ENCODE assay signal across 8 cellular contexts in the genomic region with DNA sequence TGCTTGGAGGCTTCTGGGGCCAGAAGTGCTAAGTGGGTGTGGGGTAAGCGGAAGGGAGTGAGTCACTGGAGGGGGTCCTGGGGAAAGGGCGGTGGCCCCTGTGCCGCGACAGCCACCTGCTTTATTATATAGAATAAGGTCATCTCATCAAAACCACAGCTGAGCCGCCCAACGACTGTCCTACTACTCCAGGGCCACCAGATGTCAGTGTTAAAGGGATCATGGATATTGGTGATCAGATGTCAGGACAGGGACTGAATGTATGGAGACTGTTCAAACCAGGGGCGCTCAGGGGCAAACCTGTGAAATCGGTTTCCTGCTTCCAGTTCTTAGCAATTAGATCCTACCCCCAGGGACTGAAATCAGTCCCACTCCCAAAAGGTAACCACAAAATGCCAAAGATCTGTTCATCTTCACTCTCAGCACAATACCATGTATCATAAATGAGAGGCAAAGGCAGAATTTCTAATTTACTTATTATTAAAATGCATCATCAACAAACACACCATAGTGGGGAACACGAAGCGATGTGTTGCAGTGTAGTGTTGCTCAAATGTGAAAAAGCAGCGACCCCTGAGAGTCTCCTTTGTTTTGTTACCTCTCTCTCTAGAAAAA. TPM values are rescaled to one million over a fixed set of nuclear protein-coding genes. Genes with fewer than 3 reads are reported as not detected.
DNase-seq lines count a peak whose midpoint lies in the region; ATAC-seq, FAIRE-seq and TF ChIP-seq lines count a peak whose summit lies in the region.

No MANE protein-coding gene starts in this region.

- H3K56ac ChIP-seq in mesendoderm (ENCODE audit: low read length): no peak overlapping the region

- no peak for FAIRE-seq in frontal cortex (lab: Jason Lieb, UNC)

- H2BK15ac ChIP-seq in mesendoderm (replicated peaks; ENCODE audit: low read depth): no peak overlapping the region

- H2AK5ac ChIP-seq in mesendoderm (ENCODE audit: low read length): no peak overlapping the region

- H3K4me3 ChIP-seq in HEK293 (ENCODE audit: low read depth, low read length) (no peak overlapping the region), cardiac fibroblast (replicated peaks in 1 of 2; ENCODE audit: low read depth in 2 of 2, low read length in 2 of 2) (no peak overlapping the region), mesendoderm (ENCODE audit: low read length) (no peak overlapping the region)

- H3K79me1 ChIP-seq in mesendoderm (ENCODE audit: low read length): no peaks in the 10 kb centered on the region

- H3K36me3 ChIP-seq in HEK293 (ENCODE audit: control insufficient read depth in 2 of 2, insufficient read depth in 1 of 2, low read length in 2 of 2) (no peaks in the 10 kb centered on the region), mesendoderm (ENCODE audit: control insufficient read depth, insufficient read depth, low read length) (no peaks in the 10 kb centered on the region)

- H2BK120ac ChIP-seq in mesendoderm (ENCODE audit: low read depth, low read length): no peak overlapping the region

- no peak for ATAC-seq in HG02610 (IDR thresholded peaks at IDR 0.05; ENCODE audit: unreplicated experiment)

- DNase-seq in DMS 273 (lab: John Stamatoyannopoulos, UW; ENCODE audit: unreplicated experiment) (peak; percentile 73), NOMO-1 treated with DMSO at 0.1 percent for 48 hours (lab: John Stamatoyannopoulos, UW; ENCODE audit: unreplicated experiment) (peak; percentile 65), cardiac fibroblast (ENCODE audit: low read depth in 2 of 2) (peak; percentile 30 to 52), mesendoderm (peak; percentile 82), putamen (ENCODE audit: low spot score) (no peak), frontal cortex (ENCODE audit: low spot score in 2 of 2) (no peak)

- no peak overlapping the region for H3K4me2 ChIP-seq in mesendoderm (ENCODE audit: low read length)

- no peaks in the 10 kb centered on the region for H3K27me3 ChIP-seq in mesendoderm (ENCODE audit: insufficient read depth, low read length, poor library complexity)

- H3K79me2 ChIP-seq in mesendoderm (ENCODE audit: control insufficient read depth, insufficient read depth, low read length): no peaks in the 10 kb centered on the region

- no peaks in the 10 kb centered on the region for H3K4me1 ChIP-seq in HEK293 (ENCODE audit: control insufficient read depth, insufficient read depth, low read length)
- no peaks in the 10 kb centered on the region for H3K4me1 ChIP-seq in mesendoderm (ENCODE audit: control insufficient read depth, low read depth, low read length)

- H3K23ac ChIP-seq in mesendoderm (ENCODE audit: low read length): no peak overlapping the region

- no peak overlapping the region for H4K8ac ChIP-seq in mesendoderm (ENCODE audit: low read depth, low read length)

- no peak overlapping the region for H3K27ac ChIP-seq in HEK293 (ENCODE audit: extremely low read depth, low read depth, low read length)
- H3K27ac ChIP-seq in mesendoderm (ENCODE audit: low read depth, low read length): no peak overlapping the region

- H3K9ac ChIP-seq in mesendoderm (ENCODE audit: low read length): no peak overlapping the region

- no CpG with 5 or more reads among the region's 11 CpGs for WGBS in mesendoderm (ENCODE audit: extremely low coverage, insufficient coverage, low lambda C conversion rate)

- CTCF ChIA-PET in HEK293 (lab: Yijun Ruan, JAX): interaction anchor here (0.6 to 1.9 kb wide), 2 partner anchors 19 to 283 kb away, joined by 3 to 4 read pairs; partner anchors contain the start of gene SPRYD7

- no peaks in the 10 kb centered on the region for H3K9me3 ChIP-seq in HEK293 (ENCODE audit: control insufficient read depth, insufficient read depth, low read depth, low read length)

- H4K5ac ChIP-seq in mesendoderm (ENCODE audit: low read length): no peak overlapping the region

- H3K18ac ChIP-seq in mesendoderm (ENCODE audit: low read length): no peak overlapping the region

- no peak; the same call in 1 of the 2 replicates for TF ChIP-seq CTCF in HEK293 (tag by site-specific recombination; IDR thresholded peaks at IDR 0.05)
- TF ChIP-seq CTCF in cardiac fibroblast (IDR thresholded peaks at IDR 0.05; ENCODE audit: low read depth, low read length): peak; percentile 56

- POLR2A ChIA-PET in HEK293 (lab: Yijun Ruan, JAX): no interaction called here

- no peak overlapping the region for H3K4ac ChIP-seq in mesendoderm (ENCODE audit: low read depth, low read length)

- no peak overlapping the region for H2BK5ac ChIP-seq in mesendoderm (ENCODE audit: low read length)

TF ChIP-seq in HEK293, 187 proteins besides CTCF, POLR2A, EP300 and RAD21 (continues in another document):
- TF ChIP-seq OVOL3 (tag by site-specific recombination; IDR thresholded peaks at IDR 0.05) (no peak), TSHZ1 (tag by site-specific recombination; IDR thresholded peaks at IDR 0.05; ENCODE audit: borderline replicate concordance) (no peak), ZSCAN16 (tag by site-specific recombination; IDR thresholded peaks at IDR 0.05) (no peak), ZBTB48 (tag by site-specific recombination; IDR thresholded peaks at IDR 0.05) (0 out of 2 replicates have a peak, but pooled peaks have one; percentile 55), KLF7 (tag by site-specific recombination; IDR thresholded peaks at IDR 0.05; ENCODE audit: borderline replicate concordance) (no peak), ZNF146 (tag by site-specific recombination; IDR thresholded peaks at IDR 0.05) (no peak), ZNF398 (tag by site-specific recombination; IDR thresholded peaks at IDR 0.05) (no peak), SCRT2 (tag by site-specific recombination; IDR thresholded peaks at IDR 0.05) (no peak), ZNF76 (tag by site-specific recombination; IDR thresholded peaks at IDR 0.05; ENCODE audit: borderline replicate concordance, low read depth) (no peak), ZNF623 (tag by site-specific recombination; IDR thresholded peaks at IDR 0.05) (no peak), ZNF280C (tag by site-specific recombination; IDR thresholded peaks at IDR 0.05) (no peak), ZNF837 (tag by site-specific recombination; IDR thresholded peaks at IDR 0.05) (no peak), GLI2 (tag by site-specific recombination; IDR thresholded peaks at IDR 0.05; ENCODE audit: borderline replicate concordance, low read depth) (no peak), ZBTB17 (tag by site-specific recombination; IDR thresholded peaks at IDR 0.05) (peak; percentile 17; the same call in 1 of the 2 replicates)

RNA-seq across cellular contexts. Expression of gene ARL11, which starts 24.5 kb away (rescaled TPM):
- 0.25 TPM for polyA plus RNA-seq in mesendoderm (2013, experiment 1 of 2)
- polyA plus RNA-seq in mesendoderm (2013, experiment 2 of 2): 0.28 TPM
- under 0.01 TPM for total RNA-seq in frontal cortex

RNA-seq across cellular contexts. Expression of gene EBPL, which starts 38.5 kb away (rescaled TPM):
- 152 TPM for polyA plus RNA-seq in mesendoderm (2013, experiment 1 of 2)
- 153 TPM for polyA plus RNA-seq in mesendoderm (2013, experiment 2 of 2)
- total RNA-seq in frontal cortex: 44.8 TPM

Comparison
In these comparisons a context has a peak if more than half of its experiments do, and no peak if none do; other contexts are left out.
1. DNase-seq: peak in DMS 273 (single experiment), NOMO-1 treated with DMSO at 0.1 percent for 48 hours (single experiment), cardiac fibroblast (2 of 2) and mesendoderm (single experiment); none in putamen (single experiment) and frontal cortex (0 of 2).